28 cellular contexts compared by ENCODE assay signal in genomic region chr5:168749391-168750100, GRCh38.
"Had no signal": no experiment of that assay in that cellular context is flagged by ENCODE, and none has a peak within 500 bp of the region (broad histone marks: within the 10 kb centered on the region; RNA-seq: fewer than 3 reads in every experiment).

No MANE protein-coding gene starts in this region.

- H3K36me3 ChIP-seq: ovary, upper lobe of left lung, uterus had no signal

- H3K4me2 ChIP-seq: hepatocyte had no signal

- H3K4me3 Mint-ChIP-seq: naive B cell; natural killer cell treated with Interleukin-12 subunit alpha and Interleukin-12 subunit beta and Interleukin-15 and Interleukin-18, amount 100 ng/mL, for 72 hours; neural crest cell; stimulated activated naive B cell treated with anti-CD40 and anti-IgM and Interleukin-4, amounts not matched to agents 10 μg/mL and 1 μg/mL and 100 μg/mL, for 72 hours; stimulated activated naive CD8-positive, alpha-beta T cell treated with anti-CD3 and anti-CD28 coated beads, Interleukin-15, Interleukin-2, amounts not matched to agents 100 ng/mL and 50 ng/mL, for 24 hours had no signal

- H3K27ac Mint-ChIP-seq: natural killer cell treated with Interleukin-12 subunit alpha and Interleukin-12 subunit beta and Interleukin-15 and Interleukin-18, amount 100 ng/mL, for 72 hours; stimulated activated naive B cell treated with anti-CD40 and anti-IgM and Interleukin-4, amounts not matched to agents 10 μg/mL and 1 μg/mL and 100 μg/mL, for 72 hours; stimulated activated naive CD8-positive, alpha-beta T cell treated with anti-CD3 and anti-CD28 coated beads, Interleukin-15, Interleukin-2, amounts not matched to agents 100 ng/mL and 50 ng/mL, for 24 hours had no signal

- H3K36me3 Mint-ChIP-seq: naive B cell; natural killer cell treated with Interleukin-12 subunit alpha and Interleukin-12 subunit beta and Interleukin-15 and Interleukin-18, amount 100 ng/mL, for 72 hours had no signal

- H3K27me3 ChIP-seq: esophagus muscularis mucosa, foreskin keratinocyte, gastroesophageal sphincter, heart left ventricle, hepatocyte, ovary, tibial nerve, upper lobe of left lung, uterus had no signal

- ATAC-seq: foreskin keratinocyte; gastroesophageal sphincter; heart left ventricle; left colon; left ventricle myocardium superior; lower lobe of right lung; mucosa of descending colon; natural killer cell treated with Interleukin-12 subunit alpha and Interleukin-12 subunit beta and Interleukin-15 and Interleukin-18, amount 100 ng/mL, for 72 hours; psoas muscle; right cardiac atrium; stimulated activated naive B cell treated with anti-CD40 and anti-IgM and Interleukin-4, amounts not matched to agents 10 μg/mL and 1 μg/mL and 100 μg/mL, for 72 hours had no signal

- H3K4me3 ChIP-seq: dorsolateral prefrontal cortex, esophagus muscularis mucosa, gastroesophageal sphincter, heart left ventricle, hepatocyte, lower lobe of right lung, mucosa of descending colon, ovary, psoas muscle, skin epidermis, thoracic aorta, tibial nerve, upper lobe of left lung, uterus had no signal

- H3K4me1 ChIP-seq: esophagus muscularis mucosa, foreskin keratinocyte, gastroesophageal sphincter, heart left ventricle, lower lobe of right lung, psoas muscle, tibial nerve, upper lobe of left lung, uterus had no signal

- H2AFZ ChIP-seq: hepatocyte had no signal

- DNase-seq: cerebellar nuclear complex; dorsolateral prefrontal cortex; effector CD4-positive, alpha-beta T cell; foreskin keratinocyte; heart left ventricle; left colon; left ventricle myocardium superior; lower lobe of right lung; mucosa of descending colon; naive B cell; ovary; psoas muscle; right cardiac atrium; stimulated activated CD4-positive, alpha-beta T cell treated with anti-CD3 and anti-CD28 coated beads, Interleukin-15, amount 100 ng/mL, for 24 hours; stimulated activated CD4-positive, alpha-beta T cell treated with anti-CD3 and anti-CD28 coated beads, Interleukin-2, amount 100 ng/mL, for 48 hours; stimulated activated naive B cell treated with anti-CD40 and anti-IgM and Interleukin-4, amounts not matched to agents 10 μg/mL and 1 μg/mL and 100 μg/mL, for 72 hours; uterus had no signal

- H3K27ac ChIP-seq: dorsolateral prefrontal cortex, epithelial cell of prostate, esophagus muscularis mucosa, foreskin keratinocyte, gastroesophageal sphincter, heart left ventricle, hepatocyte, lower lobe of right lung, ovary, psoas muscle, skin epidermis, thoracic aorta, tibial nerve, upper lobe of left lung, uterus had no signal

- H3K9me3 ChIP-seq: esophagus muscularis mucosa, lower lobe of right lung, mucosa of descending colon, ovary, psoas muscle, thoracic aorta, upper lobe of left lung, uterus had no signal
